In the genomic region with DNA sequence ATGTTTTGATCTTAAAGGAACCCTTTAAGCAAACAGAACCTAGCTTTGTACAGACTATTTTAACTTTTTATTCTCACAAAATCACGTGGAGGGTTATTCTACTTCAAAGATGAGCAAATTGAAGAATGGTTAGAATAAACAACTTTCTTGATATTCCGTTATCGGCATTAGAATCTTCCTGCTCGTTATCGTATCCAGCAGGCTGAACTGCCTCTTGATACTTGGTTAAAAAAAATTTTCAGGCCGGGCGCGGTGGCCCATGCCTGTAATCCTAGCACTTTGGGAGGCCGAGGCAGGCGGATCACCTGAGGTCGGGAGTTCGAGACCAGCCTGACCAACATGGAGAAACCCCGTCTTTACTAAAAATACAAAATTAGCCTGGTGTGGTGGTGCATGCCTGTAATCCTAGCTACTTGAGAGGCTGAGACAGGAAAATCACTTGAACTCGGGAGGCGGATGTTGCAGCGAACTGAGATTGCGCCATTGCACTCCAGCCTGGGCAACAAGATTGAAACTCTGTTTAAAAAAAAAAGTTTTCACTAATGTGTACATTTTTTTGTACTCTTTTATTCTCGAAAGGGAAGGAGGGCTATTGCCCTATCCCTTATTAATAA, we compare ENCODE assay signal across 8 cellular contexts. TPM values are rescaled to one million over a fixed set of nuclear protein-coding genes. Genes with fewer than 3 reads are reported as not detected.
DNase-seq lines count a peak whose midpoint lies in the region; ATAC-seq, FAIRE-seq and TF ChIP-seq lines count a peak whose summit lies in the region.
"Not testable (repeated sequence)": the region's sequence is repeated elsewhere in the genome, so short reads cannot be mapped to it uniquely, and the experiment has no call there.

No MANE protein-coding gene starts in this region.

- not testable (repeated sequence) for TF ChIP-seq EP300 in H1 (IDR thresholded peaks at IDR 0.05; ENCODE audit: borderline replicate concordance in 1 of 2, low read depth in 2 of 2, low read length in 2 of 2)

- peak overlapping the region in 2 of 5 experiments; percentile 10 to 99 for H3K27ac Mint-ChIP-seq in brain
- peak overlapping the region in 5 of 6 donors; percentile 21 to 97 (median 66) for H3K27ac Mint-ChIP-seq in immature natural killer cell
- peak overlapping the region in 5 of 6 donors; percentile 79 to 99 (median 93) for H3K27ac Mint-ChIP-seq in naive B cell

- H4K91ac ChIP-seq in H1 (replicated peaks; ENCODE audit: insufficient read length, low read length): not testable (repeated sequence)

- not testable (repeated sequence) for H4K20me1 ChIP-seq in H1 (replicated peaks in 1 of 2; ENCODE audit: control insufficient read depth in 1 of 2, insufficient read depth in 2 of 2, low read length in 2 of 2)

- H3K4me3 Mint-ChIP-seq in brain: peak overlapping the region in 4 of 5 experiments; percentile 4 to 98 (median 29)
- peak overlapping the region in 3 of 5 donors; percentile 35 to 62 (median 51) for H3K4me3 Mint-ChIP-seq in immature natural killer cell
- peak overlapping the region in 5 of 8 donors; percentile 38 to 81 (median 52) for H3K4me3 Mint-ChIP-seq in naive B cell

- not testable (repeated sequence) for TF ChIP-seq RAD21 in H1 (IDR thresholded peaks at IDR 0.05 in 1 of 2, conservative IDR thresholded peaks at IDR 0.05 in 1 of 2; ENCODE audit: low read depth in 2 of 2, low read length in 2 of 2)

- H4K5ac ChIP-seq in H1 (ENCODE audit: insufficient read length, low read depth, low read length): not testable (repeated sequence)

- H3K36me3 ChIP-seq in H1 (ENCODE audit: control insufficient read depth in 2 of 4, insufficient read depth in 4 of 4, low read length in 3 of 4): peaks cover 9 to 14% (median 10%) of the 10 kb centered on the region in 4 experiments; a peak in 7 of 8 replicates

- TF ChIP-seq CTCF in AG10803 (conservative IDR thresholded peaks at IDR 0.05; ENCODE audit: low read length); HL-60 (IDR thresholded peaks at IDR 0.05; ENCODE audit: insufficient read depth, low read length); brain (conservative IDR thresholded peaks at IDR 0.05); H1 (IDR thresholded peaks at IDR 0.05; ENCODE audit: control extremely low read depth in 1 of 3, insufficient read depth in 1 of 3, low read depth in 1 of 3, low read length in 3 of 3): not testable (repeated sequence)

- H3K14ac ChIP-seq in H1 (ENCODE audit: insufficient read length): not testable (repeated sequence)

- FAIRE-seq in H1 (lab: Jason Lieb, UNC): not testable (repeated sequence)

- not testable (repeated sequence) for H3K27me3 ChIP-seq in HL-60 (ENCODE audit: insufficient read depth, poor library complexity, severe bottlenecking); H1 (replicated peaks in 1 of 4; ENCODE audit: control insufficient read depth in 3 of 4, extremely low read depth in 1 of 4, insufficient read depth in 3 of 4, low read length in 3 of 4)

- peaks cover 4 to 12% (median 10%) of the 10 kb centered on the region in 4 experiments for H3K4me1 ChIP-seq in H1 (replicated peaks in 1 of 4; ENCODE audit: control insufficient read depth in 3 of 4, insufficient read depth in 4 of 4, low read length in 3 of 4)

- not testable (repeated sequence) for H3K4ac ChIP-seq in H1 (replicated peaks; ENCODE audit: insufficient read length, low read depth, low read length)

- POLR2A ChIA-PET in H1 (lab: Charles Lee; ENCODE audit: partially characterized antibody): interaction anchor here (1.0 to 14.8 kb wide), 17 partner anchors 8 to 156 kb away, joined by 3 to 351 read pairs (median 4); a partner anchor contains a TSS

- H3K4me2 ChIP-seq in H1 (ENCODE audit: insufficient read depth in 1 of 2, low read depth in 2 of 2, low read length in 2 of 2): not testable (repeated sequence)

- H2BK120ac ChIP-seq in H1 (replicated peaks; ENCODE audit: low read depth, low read length): not testable (repeated sequence)

- H3K79me2 ChIP-seq in H1 (ENCODE audit: control insufficient read depth in 1 of 2, insufficient read depth in 2 of 2, low read length in 2 of 2): peaks cover 0 to 12% of the 10 kb centered on the region in 2 experiments; a peak in 2 of 4 replicates

- H3K23me2 ChIP-seq in H1 (ENCODE audit: low read depth, low read length): peaks cover 18% of the 10 kb centered on the region; the same call in 1 of the 2 replicates

- H2AFZ ChIP-seq in H1 (ENCODE audit: low read length): not testable (repeated sequence)

- not testable (repeated sequence) for H4K8ac ChIP-seq in H1 (ENCODE audit: extremely low read depth, insufficient read depth, low read length)

- not testable (repeated sequence) for H2BK12ac ChIP-seq in H1 (ENCODE audit: low read depth, low read length)

- not testable (repeated sequence) for H3K79me1 ChIP-seq in H1 (ENCODE audit: low read depth, low read length)

- H3K36me3 Mint-ChIP-seq in brain: peaks cover 31% of the 10 kb centered on the region
- peaks cover 13 to 24% (median 13%) of the 10 kb centered on the region in 3 donors for H3K36me3 Mint-ChIP-seq in immature natural killer cell
- H3K36me3 Mint-ChIP-seq in naive B cell: peaks cover 8 to 26% of the 10 kb centered on the region in 2 donors

- not testable (repeated sequence) for H3K18ac ChIP-seq in H1 (ENCODE audit: extremely low read depth, low read length)

- CTCF ChIA-PET in H1 (lab: Charles Lee; ENCODE audit: partially characterized antibody): interaction anchor here (0.7 to 8.9 kb wide), 10 partner anchors 8 to 154 kb away, joined by 3 to 83 read pairs (median 4); no protein-coding TSS in a partner anchor

- TF ChIP-seq POLR2A in H1 (IDR thresholded peaks at IDR 0.05; ENCODE audit: control extremely low read depth in 1 of 2, low read depth in 2 of 2, low read length in 2 of 2): not testable (repeated sequence)

- H3K27me3 Mint-ChIP-seq in brain: peaks cover 50% of the 10 kb centered on the region
- peaks cover 59 to 75% (median 67%) of the 10 kb centered on the region in 3 donors for H3K27me3 Mint-ChIP-seq in immature natural killer cell (ENCODE audit: low read depth in 3 of 3)
- H3K27me3 Mint-ChIP-seq in naive B cell: peaks cover 32 to 44% (median 33%) of the 10 kb centered on the region in 3 donors

- H3K4me1 Mint-ChIP-seq in brain (peaks cover 51% of the 10 kb centered on the region), immature natural killer cell (peaks cover 36 to 41% of the 10 kb centered on the region in 2 donors), naive B cell (peaks cover 20 to 36% (median 33%) of the 10 kb centered on the region in 3 donors)

- H3K9me3 Mint-ChIP-seq in brain: peaks cover 0 to 13% (median 0%) of the 10 kb centered on the region in 5 experiments
- not testable (repeated sequence) for H3K9me3 Mint-ChIP-seq in immature natural killer cell, naive B cell

- H2BK15ac ChIP-seq in H1 (ENCODE audit: low read length): not testable (repeated sequence)

- not testable (repeated sequence) for H2BK20ac ChIP-seq in H1 (ENCODE audit: low read length)

- peak; percentile 60 for DNase-seq in AG10803 (ENCODE audit: low read depth)
- DNase-seq in HL-60 (ENCODE audit: low read depth in 1 of 2, low spot score in 1 of 2); H1 (ENCODE audit: low read depth in 1 of 2, low spot score in 2 of 2): not testable (repeated sequence)
- DNase-seq in T-helper 9 cell: peak; percentile 75
- DNase-seq in immature natural killer cell: peak; percentile 47 to 64 (median 59)
- peak; percentile 74 for DNase-seq in naive B cell
- peak; percentile 31 for DNase-seq in stimulated activated CD8-positive, alpha-beta memory T cell treated with anti-CD3 and anti-CD28 coated beads, Interleukin-12 subunit alpha, Interleukin-12 subunit beta, amount 100 ng/mL, for 1 hour (ENCODE audit: low read depth)

- not testable (repeated sequence) for H2AK5ac ChIP-seq in H1 (ENCODE audit: low read depth, low read length)

- not testable (repeated sequence) for ATAC-seq in naive B cell (ENCODE audit: low read depth in 2 of 2)

- not testable (repeated sequence) for H3K23ac ChIP-seq in H1 (ENCODE audit: insufficient read length)

- H3K56ac ChIP-seq in H1 (replicated peaks; ENCODE audit: insufficient read length, low read depth, low read length): not testable (repeated sequence)

- peak overlapping the region; percentile 75 for H3K27ac ChIP-seq in HL-60 (replicated peaks)
- H3K27ac ChIP-seq in H1 (ENCODE audit: low read depth, low read length): not testable (repeated sequence)

- H3K9ac ChIP-seq in H1 (replicated peaks in 1 of 4; ENCODE audit: extremely low read depth in 1 of 4, low read depth in 3 of 4, low read length in 3 of 4): not testable (repeated sequence)

- H3K9me3 ChIP-seq in H1 (ENCODE audit: insufficient read depth in 2 of 2, low read depth in 1 of 2, low read length in 1 of 2): not testable (repeated sequence)

- not testable (repeated sequence) for H2BK5ac ChIP-seq in H1 (ENCODE audit: low read depth, low read length)

- H3K4me3 ChIP-seq in AG10803 (ENCODE audit: low read length); HL-60 (replicated peaks; ENCODE audit: insufficient read depth, low read length); H1 (ENCODE audit: extremely low read depth in 1 of 4, insufficient read depth in 2 of 4, low read depth in 3 of 4, low read length in 4 of 4): not testable (repeated sequence)

- WGBS in H1 (ENCODE audit: extremely low coverage in 1 of 2, insufficient coverage in 1 of 2, insufficient read length in 1 of 2, insufficient replicate concordance in 2 of 2, low coverage in 1 of 2, low lambda C conversion rate in 2 of 2, missing lambda C conversion rate in 1 of 2), 2 experiments: 85% methylated on average over 18 of the region's 18 CpGs; no CpG with 5 or more reads in 1 of the 2 experiments

TF ChIP-seq in H1, 55 proteins besides CTCF, POLR2A, EP300 and RAD21:
- peak; percentile 58; the same call in 1 of the 2 replicates for TF ChIP-seq SP4 (IDR thresholded peaks at IDR 0.05; ENCODE audit: low read length)

RNA-seq across cellular contexts. Expression of a gene that starts 4.0 kb away (rescaled TPM):
- 9.4 TPM for polyA plus RNA-seq in brain (ENCODE audit: insufficient read depth, low read depth, low replicate concordance)
- total RNA-seq in H1 (2021; fragmentation: NEBNext Ultra II Directional; extraction: Animal tissue kit (Norgen Biotek cat#: 25700)): 51.5 and 51.8 TPM in 2 replicates
- 50.2 and 74.5 TPM in 2 replicates for polyA plus RNA-seq in H1 (2011; rRNA removed)
- 29.8 TPM for polyA plus RNA-seq in H1 (2011; cell fraction: cytosol; rRNA removed)
- 236 TPM for polyA plus RNA-seq in H1 (2011; cell fraction: nucleus; rRNA removed)
- 36.4 to 90.0 TPM (median 56.1 TPM) in 4 replicates for polyA plus RNA-seq in H1 (2012, experiment 1 of 2)
- 60.5 TPM for polyA plus RNA-seq in H1 (2012, experiment 2 of 2)
- polyA plus RNA-seq in H1 (2013, experiment 1 of 2): 8.6 TPM
- polyA plus RNA-seq in H1 (2013, experiment 2 of 2): 8.3 TPM
- polyA minus RNA-seq in H1 (2011; rRNA and poly(A)+ RNA removed): 35.8 and 91.1 TPM in 2 replicates
- polyA minus RNA-seq in H1 (2011; cell fraction: cytosol; rRNA and poly(A)+ RNA removed): 38.5 TPM
- 604 TPM for polyA minus RNA-seq in H1 (2011; cell fraction: nucleus; rRNA and poly(A)+ RNA removed)
- polyA plus RNA-seq in immature natural killer cell: 100 to 1,000 TPM; 525 to 765 (median 608) TPM
- polyA plus RNA-seq in naive B cell (ENCODE audit: low read depth in 6 of 6): 1,000 to 10,000 TPM in 5 of 6 donors, 100 to 1,000 TPM in 1; 863 to 3,933 (median 2,927) TPM
